Comparison of ENCODE assay signal across 1 cellular context in the genomic region with DNA sequence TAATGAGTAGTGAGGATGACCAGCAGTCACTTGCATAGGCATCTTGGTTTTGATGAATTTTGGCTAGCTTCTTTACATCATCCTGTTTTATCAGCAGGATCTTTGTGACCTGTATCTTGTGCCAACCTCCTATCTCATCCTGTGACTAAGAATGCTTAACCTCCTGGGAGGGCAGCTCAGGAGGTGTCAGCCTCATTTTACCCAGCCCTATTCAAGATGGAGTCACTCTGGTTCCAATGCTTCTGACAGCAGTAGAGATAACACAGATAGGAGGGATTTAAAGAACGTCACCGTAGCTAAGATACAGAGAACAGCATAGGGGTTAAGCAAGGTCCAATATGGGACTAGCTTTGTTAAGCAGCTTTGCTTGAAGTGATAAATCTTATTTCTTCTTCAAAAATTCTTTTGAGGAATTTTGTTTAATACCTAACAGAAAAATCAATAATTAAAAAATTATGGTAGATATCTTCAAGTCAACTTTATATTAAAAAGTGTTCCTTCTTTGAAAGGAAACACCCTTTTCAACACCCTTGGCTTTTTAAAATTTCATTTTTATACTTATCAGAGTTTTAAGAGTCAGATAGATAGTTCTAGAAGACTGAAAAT.
A peak's percentile ranks its signal among the peaks of the same experiment; 100 is the strongest.
TF ChIP-seq lines count a peak whose summit lies in the region.

No MANE protein-coding gene starts in this region.

TF ChIP-seq in K562, 482 proteins besides CTCF, POLR2A, EP300 and RAD21 (continued from another document and continues in another):
- TF ChIP-seq, protein P1, sequence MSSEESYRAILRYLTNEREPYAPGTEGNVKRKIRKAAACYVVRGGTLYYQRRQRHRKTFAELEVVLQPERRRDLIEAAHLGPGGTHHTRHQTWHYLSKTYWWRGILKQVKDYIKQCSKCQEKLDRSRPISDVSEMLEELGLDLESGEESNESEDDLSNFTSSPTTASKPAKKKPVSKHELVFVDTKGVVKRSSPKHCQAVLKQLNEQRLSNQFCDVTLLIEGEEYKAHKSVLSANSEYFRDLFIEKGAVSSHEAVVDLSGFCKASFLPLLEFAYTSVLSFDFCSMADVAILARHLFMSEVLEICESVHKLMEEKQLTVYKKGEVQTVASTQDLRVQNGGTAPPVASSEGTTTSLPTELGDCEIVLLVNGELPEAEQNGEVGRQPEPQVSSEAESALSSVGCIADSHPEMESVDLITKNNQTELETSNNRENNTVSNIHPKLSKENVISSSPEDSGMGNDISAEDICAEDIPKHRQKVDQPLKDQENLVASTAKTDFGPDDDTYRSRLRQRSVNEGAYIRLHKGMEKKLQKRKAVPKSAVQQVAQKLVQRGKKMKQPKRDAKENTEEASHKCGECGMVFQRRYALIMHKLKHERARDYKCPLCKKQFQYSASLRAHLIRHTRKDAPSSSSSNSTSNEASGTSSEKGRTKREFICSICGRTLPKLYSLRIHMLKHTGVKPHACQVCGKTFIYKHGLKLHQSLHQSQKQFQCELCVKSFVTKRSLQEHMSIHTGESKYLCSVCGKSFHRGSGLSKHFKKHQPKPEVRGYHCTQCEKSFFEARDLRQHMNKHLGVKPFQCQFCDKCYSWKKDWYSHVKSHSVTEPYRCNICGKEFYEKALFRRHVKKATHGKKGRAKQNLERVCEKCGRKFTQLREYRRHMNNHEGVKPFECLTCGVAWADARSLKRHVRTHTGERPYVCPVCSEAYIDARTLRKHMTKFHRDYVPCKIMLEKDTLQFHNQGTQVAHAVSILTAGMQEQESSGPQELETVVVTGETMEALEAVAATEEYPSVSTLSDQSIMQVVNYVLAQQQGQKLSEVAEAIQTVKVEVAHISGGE (CRISPR knock-in tag; IDR thresholded peaks at IDR 0.05), result peak in 1 of 3 experiments; percentile 63; a peak in 1 of 6 replicates
- TF ChIP-seq KAT2B (IDR thresholded peaks at IDR 0.05; ENCODE audit: low read depth, low read length), result no peak
- no peak for TF ChIP-seq RNF2 (IDR thresholded peaks at IDR 0.05)
- TF ChIP-seq KAT8 (IDR thresholded peaks at IDR 0.05; ENCODE audit: low read depth), result no peak
- no peak for TF ChIP-seq POLR3G (IDR thresholded peaks at IDR 0.05; ENCODE audit: extremely low read depth, insufficient read length, insufficient replicate concordance)
- TF ChIP-seq, protein P2, sequence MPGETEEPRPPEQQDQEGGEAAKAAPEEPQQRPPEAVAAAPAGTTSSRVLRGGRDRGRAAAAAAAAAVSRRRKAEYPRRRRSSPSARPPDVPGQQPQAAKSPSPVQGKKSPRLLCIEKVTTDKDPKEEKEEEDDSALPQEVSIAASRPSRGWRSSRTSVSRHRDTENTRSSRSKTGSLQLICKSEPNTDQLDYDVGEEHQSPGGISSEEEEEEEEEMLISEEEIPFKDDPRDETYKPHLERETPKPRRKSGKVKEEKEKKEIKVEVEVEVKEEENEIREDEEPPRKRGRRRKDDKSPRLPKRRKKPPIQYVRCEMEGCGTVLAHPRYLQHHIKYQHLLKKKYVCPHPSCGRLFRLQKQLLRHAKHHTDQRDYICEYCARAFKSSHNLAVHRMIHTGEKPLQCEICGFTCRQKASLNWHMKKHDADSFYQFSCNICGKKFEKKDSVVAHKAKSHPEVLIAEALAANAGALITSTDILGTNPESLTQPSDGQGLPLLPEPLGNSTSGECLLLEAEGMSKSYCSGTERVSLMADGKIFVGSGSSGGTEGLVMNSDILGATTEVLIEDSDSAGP (CRISPR knock-in tag; IDR thresholded peaks at IDR 0.05), result no peak
- TF ChIP-seq, protein P3, sequence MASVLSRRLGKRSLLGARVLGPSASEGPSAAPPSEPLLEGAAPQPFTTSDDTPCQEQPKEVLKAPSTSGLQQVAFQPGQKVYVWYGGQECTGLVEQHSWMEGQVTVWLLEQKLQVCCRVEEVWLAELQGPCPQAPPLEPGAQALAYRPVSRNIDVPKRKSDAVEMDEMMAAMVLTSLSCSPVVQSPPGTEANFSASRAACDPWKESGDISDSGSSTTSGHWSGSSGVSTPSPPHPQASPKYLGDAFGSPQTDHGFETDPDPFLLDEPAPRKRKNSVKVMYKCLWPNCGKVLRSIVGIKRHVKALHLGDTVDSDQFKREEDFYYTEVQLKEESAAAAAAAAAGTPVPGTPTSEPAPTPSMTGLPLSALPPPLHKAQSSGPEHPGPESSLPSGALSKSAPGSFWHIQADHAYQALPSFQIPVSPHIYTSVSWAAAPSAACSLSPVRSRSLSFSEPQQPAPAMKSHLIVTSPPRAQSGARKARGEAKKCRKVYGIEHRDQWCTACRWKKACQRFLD (CRISPR knock-in tag; IDR thresholded peaks at IDR 0.05), result peak; percentile 98
- TF ChIP-seq, protein P4, sequence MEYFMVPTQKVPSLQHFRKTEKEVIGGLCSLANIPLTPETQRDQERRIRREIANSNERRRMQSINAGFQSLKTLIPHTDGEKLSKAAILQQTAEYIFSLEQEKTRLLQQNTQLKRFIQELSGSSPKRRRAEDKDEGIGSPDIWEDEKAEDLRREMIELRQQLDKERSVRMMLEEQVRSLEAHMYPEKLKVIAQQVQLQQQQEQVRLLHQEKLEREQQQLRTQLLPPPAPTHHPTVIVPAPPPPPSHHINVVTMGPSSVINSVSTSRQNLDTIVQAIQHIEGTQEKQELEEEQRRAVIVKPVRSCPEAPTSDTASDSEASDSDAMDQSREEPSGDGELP (CRISPR knock-in tag; IDR thresholded peaks at IDR 0.05; ENCODE audit: borderline replicate concordance), result no peak
- TF ChIP-seq RHOXF2B (CRISPR knock-in tag; conservative IDR thresholded peaks at IDR 0.05), result peak; percentile 97
- peak; percentile 91 for TF ChIP-seq PYGO2 (tag; IDR thresholded peaks at IDR 0.05)
- peak; percentile 88 for TF ChIP-seq ZNF75A (CRISPR knock-in tag; IDR thresholded peaks at IDR 0.05)
- no peak for TF ChIP-seq ZFX (CRISPR knock-in tag; IDR thresholded peaks at IDR 0.05)
- TF ChIP-seq NR2C1 (IDR thresholded peaks at IDR 0.05), result no peak
- TF ChIP-seq NR2C1 (tag; IDR thresholded peaks at IDR 0.05), result peak; percentile 56
- no peak for TF ChIP-seq FOXA1 (IDR thresholded peaks at IDR 0.05; ENCODE audit: borderline replicate concordance)
- no peak for TF ChIP-seq HNRNPLL (IDR thresholded peaks at IDR 0.05; ENCODE audit: low read depth, low read length, poor library complexity, severe bottlenecking)
- no peak for TF ChIP-seq CHD1 (IDR thresholded peaks at IDR 0.05; ENCODE audit: low read length)
- no peak for TF ChIP-seq NUFIP1 (IDR thresholded peaks at IDR 0.05; ENCODE audit: partially characterized antibody)
- TF ChIP-seq FOS (IDR thresholded peaks at IDR 0.05; ENCODE audit: extremely low read depth, insufficient read length), result no peak
- TF ChIP-seq, protein P5, sequence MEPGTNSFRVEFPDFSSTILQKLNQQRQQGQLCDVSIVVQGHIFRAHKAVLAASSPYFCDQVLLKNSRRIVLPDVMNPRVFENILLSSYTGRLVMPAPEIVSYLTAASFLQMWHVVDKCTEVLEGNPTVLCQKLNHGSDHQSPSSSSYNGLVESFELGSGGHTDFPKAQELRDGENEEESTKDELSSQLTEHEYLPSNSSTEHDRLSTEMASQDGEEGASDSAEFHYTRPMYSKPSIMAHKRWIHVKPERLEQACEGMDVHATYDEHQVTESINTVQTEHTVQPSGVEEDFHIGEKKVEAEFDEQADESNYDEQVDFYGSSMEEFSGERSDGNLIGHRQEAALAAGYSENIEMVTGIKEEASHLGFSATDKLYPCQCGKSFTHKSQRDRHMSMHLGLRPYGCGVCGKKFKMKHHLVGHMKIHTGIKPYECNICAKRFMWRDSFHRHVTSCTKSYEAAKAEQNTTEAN (CRISPR knock-in tag; IDR thresholded peaks at IDR 0.05), result no peak
- no peak for TF ChIP-seq PTRF (tag; IDR thresholded peaks at IDR 0.05)
- TF ChIP-seq SMARCC2 (IDR thresholded peaks at IDR 0.05; ENCODE audit: low read depth), result no peak
- peak; percentile 97 for TF ChIP-seq NFXL1 (CRISPR knock-in tag; IDR thresholded peaks at IDR 0.05)
- TF ChIP-seq ARHGAP35 (IDR thresholded peaks at IDR 0.05; ENCODE audit: partially characterized antibody), result no peak
- TF ChIP-seq, protein P6, sequence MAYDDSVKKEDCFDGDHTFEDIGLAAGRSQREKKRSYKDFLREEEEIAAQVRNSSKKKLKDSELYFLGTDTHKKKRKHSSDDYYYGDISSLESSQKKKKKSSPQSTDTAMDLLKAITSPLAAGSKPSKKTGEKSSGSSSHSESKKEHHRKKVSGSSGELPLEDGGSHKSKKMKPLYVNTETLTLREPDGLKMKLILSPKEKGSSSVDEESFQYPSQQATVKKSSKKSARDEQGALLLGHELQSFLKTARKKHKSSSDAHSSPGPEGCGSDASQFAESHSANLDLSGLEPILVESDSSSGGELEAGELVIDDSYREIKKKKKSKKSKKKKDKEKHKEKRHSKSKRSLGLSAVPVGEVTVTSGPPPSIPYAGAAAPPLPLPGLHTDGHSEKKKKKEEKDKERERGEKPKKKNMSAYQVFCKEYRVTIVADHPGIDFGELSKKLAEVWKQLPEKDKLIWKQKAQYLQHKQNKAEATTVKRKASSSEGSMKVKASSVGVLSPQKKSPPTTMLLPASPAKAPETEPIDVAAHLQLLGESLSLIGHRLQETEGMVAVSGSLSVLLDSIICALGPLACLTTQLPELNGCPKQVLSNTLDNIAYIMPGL (CRISPR knock-in tag; IDR thresholded peaks at IDR 0.05), result no peak
- TF ChIP-seq ARID2 (IDR thresholded peaks at IDR 0.05), result no peak
- TF ChIP-seq TSC22D4 (tag; IDR thresholded peaks at IDR 0.05), result no peak
- peak; percentile 95 for TF ChIP-seq ZNF354B (CRISPR knock-in tag; IDR thresholded peaks at IDR 0.05)
- TF ChIP-seq DNMT1 (IDR thresholded peaks at IDR 0.05), result no peak
- no peak for TF ChIP-seq GATA2 (CRISPR knock-in tag; IDR thresholded peaks at IDR 0.05)
- TF ChIP-seq, protein P7, sequence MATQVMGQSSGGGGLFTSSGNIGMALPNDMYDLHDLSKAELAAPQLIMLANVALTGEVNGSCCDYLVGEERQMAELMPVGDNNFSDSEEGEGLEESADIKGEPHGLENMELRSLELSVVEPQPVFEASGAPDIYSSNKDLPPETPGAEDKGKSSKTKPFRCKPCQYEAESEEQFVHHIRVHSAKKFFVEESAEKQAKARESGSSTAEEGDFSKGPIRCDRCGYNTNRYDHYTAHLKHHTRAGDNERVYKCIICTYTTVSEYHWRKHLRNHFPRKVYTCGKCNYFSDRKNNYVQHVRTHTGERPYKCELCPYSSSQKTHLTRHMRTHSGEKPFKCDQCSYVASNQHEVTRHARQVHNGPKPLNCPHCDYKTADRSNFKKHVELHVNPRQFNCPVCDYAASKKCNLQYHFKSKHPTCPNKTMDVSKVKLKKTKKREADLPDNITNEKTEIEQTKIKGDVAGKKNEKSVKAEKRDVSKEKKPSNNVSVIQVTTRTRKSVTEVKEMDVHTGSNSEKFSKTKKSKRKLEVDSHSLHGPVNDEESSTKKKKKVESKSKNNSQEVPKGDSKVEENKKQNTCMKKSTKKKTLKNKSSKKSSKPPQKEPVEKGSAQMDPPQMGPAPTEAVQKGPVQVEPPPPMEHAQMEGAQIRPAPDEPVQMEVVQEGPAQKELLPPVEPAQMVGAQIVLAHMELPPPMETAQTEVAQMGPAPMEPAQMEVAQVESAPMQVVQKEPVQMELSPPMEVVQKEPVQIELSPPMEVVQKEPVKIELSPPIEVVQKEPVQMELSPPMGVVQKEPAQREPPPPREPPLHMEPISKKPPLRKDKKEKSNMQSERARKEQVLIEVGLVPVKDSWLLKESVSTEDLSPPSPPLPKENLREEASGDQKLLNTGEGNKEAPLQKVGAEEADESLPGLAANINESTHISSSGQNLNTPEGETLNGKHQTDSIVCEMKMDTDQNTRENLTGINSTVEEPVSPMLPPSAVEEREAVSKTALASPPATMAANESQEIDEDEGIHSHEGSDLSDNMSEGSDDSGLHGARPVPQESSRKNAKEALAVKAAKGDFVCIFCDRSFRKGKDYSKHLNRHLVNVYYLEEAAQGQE (CRISPR knock-in tag; IDR thresholded peaks at IDR 0.05; ENCODE audit: low read depth), result peak; percentile 89
- TF ChIP-seq, protein P8, sequence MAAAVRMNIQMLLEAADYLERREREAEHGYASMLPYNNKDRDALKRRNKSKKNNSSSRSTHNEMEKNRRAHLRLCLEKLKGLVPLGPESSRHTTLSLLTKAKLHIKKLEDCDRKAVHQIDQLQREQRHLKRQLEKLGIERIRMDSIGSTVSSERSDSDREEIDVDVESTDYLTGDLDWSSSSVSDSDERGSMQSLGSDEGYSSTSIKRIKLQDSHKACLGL (CRISPR knock-in tag; IDR thresholded peaks at IDR 0.05; ENCODE audit: borderline replicate concordance, poor library complexity, severe bottlenecking), result no peak
- TF ChIP-seq MYNN (IDR thresholded peaks at IDR 0.05), result no peak
- TF ChIP-seq MYNN (CRISPR knock-in tag; IDR thresholded peaks at IDR 0.05), result no peak
- peak; percentile 84 for TF ChIP-seq DIDO1 (tag; IDR thresholded peaks at IDR 0.05; ENCODE audit: low read depth)
- TF ChIP-seq, protein P9, sequence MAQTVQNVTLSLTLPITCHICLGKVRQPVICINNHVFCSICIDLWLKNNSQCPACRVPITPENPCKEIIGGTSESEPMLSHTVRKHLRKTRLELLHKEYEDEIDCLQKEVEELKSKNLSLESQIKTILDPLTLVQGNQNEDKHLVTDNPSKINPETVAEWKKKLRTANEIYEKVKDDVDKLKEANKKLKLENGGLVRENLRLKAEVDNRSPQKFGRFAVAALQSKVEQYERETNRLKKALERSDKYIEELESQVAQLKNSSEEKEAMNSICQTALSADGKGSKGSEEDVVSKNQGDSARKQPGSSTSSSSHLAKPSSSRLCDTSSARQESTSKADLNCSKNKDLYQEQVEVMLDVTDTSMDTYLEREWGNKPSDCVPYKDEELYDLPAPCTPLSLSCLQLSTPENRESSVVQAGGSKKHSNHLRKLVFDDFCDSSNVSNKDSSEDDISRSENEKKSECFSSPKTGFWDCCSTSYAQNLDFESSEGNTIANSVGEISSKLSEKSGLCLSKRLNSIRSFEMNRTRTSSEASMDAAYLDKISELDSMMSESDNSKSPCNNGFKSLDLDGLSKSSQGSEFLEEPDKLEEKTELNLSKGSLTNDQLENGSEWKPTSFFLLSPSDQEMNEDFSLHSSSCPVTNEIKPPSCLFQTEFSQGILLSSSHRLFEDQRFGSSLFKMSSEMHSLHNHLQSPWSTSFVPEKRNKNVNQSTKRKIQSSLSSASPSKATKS (CRISPR knock-in tag; IDR thresholded peaks at IDR 0.05), result peak; percentile 94
- TF ChIP-seq SRSF1 (IDR thresholded peaks at IDR 0.05; ENCODE audit: low read depth, low read length), result no peak
- no peak for TF ChIP-seq FOXJ3 (CRISPR knock-in tag; IDR thresholded peaks at IDR 0.05)
- TF ChIP-seq NONO (IDR thresholded peaks at IDR 0.05; ENCODE audit: low read depth in 2 of 2, low read length in 1 of 2), result no peak
- TF ChIP-seq NFYB (IDR thresholded peaks at IDR 0.05; ENCODE audit: extremely low read depth, insufficient read length), result no peak
- TF ChIP-seq ZNF224 (CRISPR knock-in tag; IDR thresholded peaks at IDR 0.05), result no peak
- no peak for TF ChIP-seq XRCC3 (IDR thresholded peaks at IDR 0.05)
- no peak for TF ChIP-seq MEF2A (IDR thresholded peaks at IDR 0.05; ENCODE audit: control insufficient read depth, low read depth, low read length)
- TF ChIP-seq ZNF274 (IDR thresholded peaks at IDR 0.05; ENCODE audit: borderline replicate concordance, low read depth, low read length), result no peak
- no peak for TF ChIP-seq RBM25 (IDR thresholded peaks at IDR 0.05; ENCODE audit: low read depth, low read length, severe bottlenecking)
- TF ChIP-seq ZNF444 (CRISPR knock-in tag; IDR thresholded peaks at IDR 0.05), result peak; percentile 83; the same call in 1 of the 2 replicates
- TF ChIP-seq ZNF146 (CRISPR knock-in tag; IDR thresholded peaks at IDR 0.05; ENCODE audit: unreplicated experiment), result no peak
- peak; percentile 97 for TF ChIP-seq GTF2A2 (tag; IDR thresholded peaks at IDR 0.05)
- peak; percentile 97 for TF ChIP-seq E2F3 (CRISPR knock-in tag; IDR thresholded peaks at IDR 0.05)
- no peak for TF ChIP-seq SMARCE1 (IDR thresholded peaks at IDR 0.05)
- TF ChIP-seq HCFC1 (IDR thresholded peaks at IDR 0.05; ENCODE audit: low read depth, low read length), result no peak
- no peak for TF ChIP-seq PRPF4 (IDR thresholded peaks at IDR 0.05; ENCODE audit: insufficient read depth, low read depth, low read length, poor library complexity, severe bottlenecking)
- no peak for TF ChIP-seq SOX6 (IDR thresholded peaks at IDR 0.05)
- TF ChIP-seq ETV5 (CRISPR knock-in tag; IDR thresholded peaks at IDR 0.05; ENCODE audit: low read depth), result no peak
- TF ChIP-seq C11orf30 (IDR thresholded peaks at IDR 0.05; ENCODE audit: low read depth), result no peak
